15 cellular contexts compared by ENCODE assay signal in genomic region chr9:90898229-90898628, GRCh38.
A peak's percentile ranks its signal among the peaks of the same experiment; 100 is the strongest.
DNase-seq lines count a peak whose midpoint lies in the region; ATAC-seq and TF ChIP-seq lines count a peak whose summit lies in the region.
"Had no signal": no experiment of that assay in that cellular context is flagged by ENCODE, and none has a peak within 500 bp of the region (broad histone marks: within the 10 kb centered on the region; RNA-seq: fewer than 3 reads in every experiment).

No MANE protein-coding gene starts in this region.

- no peak overlapping the region for H4K5ac ChIP-seq in mesendoderm (ENCODE audit: low read length)

- no TSS peak for BruUV-seq in HCT116 (replicated peaks; lab: Mats Ljungman, UMichigan)

- WGBS in mesendoderm (ENCODE audit: extremely low coverage, insufficient coverage, low lambda C conversion rate), result no CpG with 5 or more reads among the region's 3 CpGs

- no peak overlapping the region for H3K4me3 Mint-ChIP-seq in activated CD8-positive, alpha-beta T cell treated with anti-CD3 and anti-CD28 coated beads for 36 hours
- H3K4me3 Mint-ChIP-seq: memory B cell had no signal

- H3K4me3 ChIP-seq in BJ (ENCODE audit: low read depth, low read length), result no peak overlapping the region
- H3K4me3 ChIP-seq in HCT116 (replicated peaks in 1 of 2; ENCODE audit: low read depth in 1 of 2, low read length in 2 of 2), result no peak overlapping the region
- no peak overlapping the region for H3K4me3 ChIP-seq in cardiac fibroblast (replicated peaks in 1 of 2; ENCODE audit: low read depth in 2 of 2, low read length in 2 of 2)
- no peak overlapping the region for H3K4me3 ChIP-seq in mesendoderm (ENCODE audit: low read length)
- H3K4me3 ChIP-seq in uterus, result no peak overlapping the region
- H3K4me3 ChIP-seq: breast epithelium, Peyer's patch had no signal

- H4K20me1 ChIP-seq in HCT116 (ENCODE audit: insufficient read depth), result no peaks in the 10 kb centered on the region

- peak; percentile 27; the same call in 1 of the 2 replicates for TF ChIP-seq CTCF in BJ (IDR thresholded peaks at IDR 0.05; ENCODE audit: insufficient read depth, low read depth, low read length)
- TF ChIP-seq CTCF in HCT116 (IDR thresholded peaks at IDR 0.05 in 2 of 3, conservative IDR thresholded peaks at IDR 0.05 in 1 of 3; ENCODE audit: borderline replicate concordance in 1 of 3, insufficient read depth in 1 of 3, low read depth in 2 of 3, low read length in 2 of 3), result peak in 2 of 3 experiments; percentile 34 to 35; a peak in 2 of 6 replicates
- peak; percentile 17 for TF ChIP-seq CTCF in cardiac fibroblast (IDR thresholded peaks at IDR 0.05; ENCODE audit: low read depth, low read length)
- no peak for TF ChIP-seq CTCF in uterus (IDR thresholded peaks at IDR 0.05)
- no peak; the same call in 1 of the 2 replicates for TF ChIP-seq CTCF in RWPE1 (conservative IDR thresholded peaks at IDR 0.05; ENCODE audit: low read depth)
- no peak for TF ChIP-seq CTCF in activated CD8-positive, alpha-beta T cell treated with anti-CD3 and anti-CD28 coated beads for 36 hours (IDR thresholded peaks at IDR 0.05)

- H2BK15ac ChIP-seq in mesendoderm (replicated peaks; ENCODE audit: low read depth), result no peak overlapping the region

- peak; percentile 21; the same call in 1 of the 2 replicates for TF ChIP-seq RAD21 in HCT116 (IDR thresholded peaks at IDR 0.05; ENCODE audit: low read depth)

- RAD21 ChIA-PET in HCT116 (lab: Charles Lee; ENCODE audit: low non-redundant PET in 1 of 2, low total read pairs in 2 of 2, uncharacterized antibody in 2 of 2, unreplicated experiment in 2 of 2), result interaction anchor here in 1 of 2 experiments (0.7 kb wide), 1 partner anchor 16 kb away, joined by 3 read pairs; no protein-coding TSS in a partner anchor

- no peak overlapping the region for H2BK120ac ChIP-seq in mesendoderm (ENCODE audit: low read depth, low read length)

- no peaks in the 10 kb centered on the region for H3K27me3 ChIP-seq in BJ (ENCODE audit: control insufficient read depth, insufficient read depth, low read length)
- no peaks in the 10 kb centered on the region for H3K27me3 ChIP-seq in HCT116 (ENCODE audit: insufficient read depth, low read length)
- no peaks in the 10 kb centered on the region for H3K27me3 ChIP-seq in mesendoderm (ENCODE audit: insufficient read depth, low read length, poor library complexity)
- no peaks in the 10 kb centered on the region for H3K27me3 ChIP-seq in uterus
- H3K27me3 ChIP-seq: breast epithelium, Peyer's patch had no signal

- H2AK5ac ChIP-seq in mesendoderm (ENCODE audit: low read length), result no peak overlapping the region

- no peaks in the 10 kb centered on the region for H3K9me3 Mint-ChIP-seq in activated CD8-positive, alpha-beta T cell treated with anti-CD3 and anti-CD28 coated beads for 36 hours
- H3K9me3 Mint-ChIP-seq: memory B cell had no signal

- no peaks in the 10 kb centered on the region for H3K27me3 Mint-ChIP-seq in activated CD8-positive, alpha-beta T cell treated with anti-CD3 and anti-CD28 coated beads for 36 hours
- H3K27me3 Mint-ChIP-seq: memory B cell had no signal

- no peaks in the 10 kb centered on the region for H3K79me1 ChIP-seq in mesendoderm (ENCODE audit: low read length)

- H4K8ac ChIP-seq in mesendoderm (ENCODE audit: low read depth, low read length), result no peak overlapping the region

- H3K4me1 ChIP-seq in HCT116 (ENCODE audit: control insufficient read depth in 1 of 2, insufficient read depth in 2 of 2, low read length in 2 of 2), result no peaks in the 10 kb centered on the region
- no peaks in the 10 kb centered on the region for H3K4me1 ChIP-seq in mesendoderm (ENCODE audit: control insufficient read depth, low read depth, low read length)
- H3K4me1 ChIP-seq in uterus, result no peaks in the 10 kb centered on the region
- H3K4me1 ChIP-seq: breast epithelium, Peyer's patch had no signal

- TF ChIP-seq POLR2A in HCT116 (IDR thresholded peaks at IDR 0.05; ENCODE audit: borderline replicate concordance, extremely low read depth, insufficient read depth, insufficient read length) (no peak), uterus (IDR thresholded peaks at IDR 0.05) (no peak)

- H3K56ac ChIP-seq in mesendoderm (ENCODE audit: low read length), result no peak overlapping the region

- H2BK5ac ChIP-seq in mesendoderm (ENCODE audit: low read length), result no peak overlapping the region

- ATAC-seq in HCT116 (peak; percentile 56), GM19324 (IDR thresholded peaks at IDR 0.05; ENCODE audit: low FRiP score, unreplicated experiment) (no peak)
- ATAC-seq in activated CD8-positive, alpha-beta T cell treated with anti-CD3 and anti-CD28 coated beads for 36 hours, result no peak

- no peak overlapping the region for H3K18ac ChIP-seq in mesendoderm (ENCODE audit: low read length)

- H3K9me3 ChIP-seq in HCT116 (ENCODE audit: control insufficient read depth in 1 of 2, insufficient read depth in 1 of 2, low read depth in 1 of 2, low read length in 2 of 2) (no peaks in the 10 kb centered on the region), uterus (no peaks in the 10 kb centered on the region)
- H3K9me3 ChIP-seq: breast epithelium, Peyer's patch had no signal

- DNase-seq in BJ (ENCODE audit: low read depth) (no peak), HCT116 (ENCODE audit: low read depth, low spot score) (no peak), cardiac fibroblast (ENCODE audit: low read depth in 2 of 2) (peak; percentile 18 to 33), mesendoderm (peak; percentile 18), uterus (no peak), RWPE1 (ENCODE audit: low spot score) (no peak)
- no peak for DNase-seq in activated CD8-positive, alpha-beta T cell treated with anti-CD3 and anti-CD28 coated beads for 36 hours
- DNase-seq: activated effector memory CD4-positive, alpha-beta T cell treated with anti-CD3 and anti-CD28 coated beads, Interleukin-2, amount 50 U/mL, for 16 hours; NCI-H1417; NCI-H446 treated with DMSO at 0.1 percent for 48 hours; Peyer's patch; T-helper 2 cell had no signal

- H3K23ac ChIP-seq in mesendoderm (ENCODE audit: low read length), result no peak overlapping the region

- H3K27ac Mint-ChIP-seq in activated CD8-positive, alpha-beta T cell treated with anti-CD3 and anti-CD28 coated beads for 36 hours, result no peak overlapping the region
- H3K27ac Mint-ChIP-seq: memory B cell had no signal

- CTCF ChIA-PET in BJ (lab: Yijun Ruan, JAX), result interaction anchor here (0.6 to 1.5 kb wide), 2 partner anchors 17 to 607 kb away, joined by 3 to 8 read pairs; no protein-coding TSS in a partner anchor
- CTCF ChIA-PET in HCT116 (lab: Charles Lee), result interaction anchor here (1.1 to 1.3 kb wide), 2 partner anchors 17 to 860 kb away, joined by 3 to 6 read pairs; no protein-coding TSS in a partner anchor
- CTCF ChIA-PET in RWPE1 (lab: Yijun Ruan, JAX), result interaction anchor here (0.6 to 1.5 kb wide), 2 partner anchors 17 to 158 kb away, joined by 3 to 4 read pairs; no protein-coding TSS in a partner anchor
- CTCF ChIA-PET in activated CD8-positive, alpha-beta T cell treated with anti-CD3 and anti-CD28 coated beads for 36 hours (lab: Charles Lee), result interaction anchor here (0.9 to 2.8 kb wide), 2 partner anchors 14 to 17 kb away, joined by 3 to 8 read pairs; no protein-coding TSS in a partner anchor

- H3K36me3 Mint-ChIP-seq in activated CD8-positive, alpha-beta T cell treated with anti-CD3 and anti-CD28 coated beads for 36 hours (ENCODE audit: low read depth), result no peaks in the 10 kb centered on the region

- H3K9me2 ChIP-seq in HCT116 (ENCODE audit: insufficient read depth), result no peaks in the 10 kb centered on the region

- no peak overlapping the region for H3K4ac ChIP-seq in mesendoderm (ENCODE audit: low read depth, low read length)

- H2AFZ ChIP-seq in HCT116 (ENCODE audit: low read depth, low read length, poor library complexity, severe bottlenecking), result no peak overlapping the region

- H3K4me1 Mint-ChIP-seq in activated CD8-positive, alpha-beta T cell treated with anti-CD3 and anti-CD28 coated beads for 36 hours (ENCODE audit: low read depth), result no peaks in the 10 kb centered on the region

- H3K79me2 ChIP-seq in HCT116 (ENCODE audit: insufficient read depth, low read length) (no peaks in the 10 kb centered on the region), mesendoderm (ENCODE audit: control insufficient read depth, insufficient read depth, low read length) (no peaks in the 10 kb centered on the region)

- intact Hi-C loops in HCT116 (cut with micrococcal nuclease), result no loop called here
- intact Hi-C loops in uterus (cut with DNase I; ENCODE audit: low total_unique reads), result no loop called here
- intact Hi-C loops in activated CD8-positive, alpha-beta T cell treated with anti-CD3 and anti-CD28 coated beads for 36 hours (cut with micrococcal nuclease), result no loop called here

- H3K4me2 ChIP-seq in HCT116 (ENCODE audit: low read length) (no peak overlapping the region), mesendoderm (ENCODE audit: low read length) (no peak overlapping the region)

- H3K9ac ChIP-seq in HCT116 (ENCODE audit: low read length) (no peak overlapping the region), mesendoderm (ENCODE audit: low read length) (no peak overlapping the region)

- POLR2A ChIA-PET in BJ (lab: Charles Lee) (no interaction called here), HCT116 (lab: Charles Lee) (no interaction called here), RWPE1 (lab: Yijun Ruan, JAX; ENCODE audit: low non-redundant PET) (no interaction called here)
- POLR2A ChIA-PET in activated CD8-positive, alpha-beta T cell treated with anti-CD3 and anti-CD28 coated beads for 36 hours (lab: Charles Lee), result no interaction called here

- no peaks in the 10 kb centered on the region for H3K36me3 ChIP-seq in BJ (ENCODE audit: control insufficient read depth, insufficient read depth, low read length)
- H3K36me3 ChIP-seq in HCT116 (ENCODE audit: control insufficient read depth in 1 of 2, insufficient read depth in 2 of 2, low read length in 2 of 2), result no peaks in the 10 kb centered on the region
- no peaks in the 10 kb centered on the region for H3K36me3 ChIP-seq in mesendoderm (ENCODE audit: control insufficient read depth, insufficient read depth, low read length)
- no peaks in the 10 kb centered on the region for H3K36me3 ChIP-seq in uterus
- H3K36me3 ChIP-seq: breast epithelium had no signal

- no peak overlapping the region for H3K27ac ChIP-seq in HCT116 (ENCODE audit: low read depth, low read length)
- H3K27ac ChIP-seq in mesendoderm (ENCODE audit: low read depth, low read length), result no peak overlapping the region
- H3K27ac ChIP-seq in uterus, result no peak overlapping the region
- H3K27ac ChIP-seq in RWPE1, result no peak overlapping the region
- H3K27ac ChIP-seq: breast epithelium, Peyer's patch had no signal

TF ChIP-seq in HCT116, 20 proteins besides CTCF, POLR2A, EP300 and RAD21:
- TF ChIP-seq EZH2phosphoT487 (IDR thresholded peaks at IDR 0.05; ENCODE audit: borderline replicate concordance), result no peak
- TF ChIP-seq TCF7L2 (IDR thresholded peaks at IDR 0.05; ENCODE audit: borderline replicate concordance, extremely low read depth, insufficient read depth, insufficient read length), result no peak
- TF ChIP-seq ZFX (IDR thresholded peaks at IDR 0.05), result no peak
- no peak for TF ChIP-seq YY1 (IDR thresholded peaks at IDR 0.05; ENCODE audit: extremely low read depth, insufficient replicate concordance, low read depth, low read length)
- no peak for TF ChIP-seq EZH2 (IDR thresholded peaks at IDR 0.05)
TF ChIP-seq in HCT116: peak in this region for 0.

Comparison
In these comparisons a context has a peak if more than half of its experiments do, and no peak if none do; other contexts are left out.
1. DNase-seq: peak in cardiac fibroblast (2 of 2) and mesendoderm (single experiment); none in BJ (single experiment), HCT116 (single experiment), uterus (0 of 2), RWPE1 (single experiment) and activated CD8-positive, alpha-beta T cell treated with anti-CD3 and anti-CD28 coated beads for 36 hours (single experiment).
2. CTCF ChIP-seq: peak in BJ (single experiment), HCT116 (2 of 3) and cardiac fibroblast (single experiment); none in uterus (0 of 4), RWPE1 (single experiment) and activated CD8-positive, alpha-beta T cell treated with anti-CD3 and anti-CD28 coated beads for 36 hours (single experiment).